In the genomic region with DNA sequence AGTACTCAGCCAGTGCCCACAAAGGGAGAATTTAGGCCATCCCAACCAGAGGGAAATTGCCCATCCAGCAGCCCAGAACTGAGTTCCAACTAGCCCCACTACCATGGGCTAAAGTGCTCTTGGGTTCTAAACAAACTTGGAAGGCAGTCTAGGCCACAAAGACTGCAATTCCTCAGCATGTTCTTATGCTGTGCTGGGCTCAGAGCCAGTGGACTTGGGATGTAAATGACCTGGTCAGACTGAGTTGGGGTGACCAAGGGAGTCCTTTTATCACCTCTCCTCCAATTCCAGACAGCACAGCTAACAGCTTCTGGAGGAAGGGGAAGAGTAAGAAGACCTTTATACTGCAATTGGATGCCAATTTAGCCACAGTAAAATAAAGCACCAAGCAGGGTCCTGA, we compare ENCODE assay signal across 18 cellular contexts.
"Had no signal": no experiment of that assay in that cellular context is flagged by ENCODE, and none has a peak within 500 bp of the region (broad histone marks: within the 10 kb centered on the region; RNA-seq: fewer than 3 reads in every experiment).

No MANE protein-coding gene starts in this region.

- H3K4me3 ChIP-seq: colonic mucosa, lower lobe of right lung, psoas muscle, SK-N-MC, stomach, testis, upper lobe of right lung had no signal

- H3K9me3 ChIP-seq: colonic mucosa, lower lobe of right lung, psoas muscle, testis, upper lobe of right lung had no signal

- H3K27me3 ChIP-seq: colonic mucosa, stomach, testis, upper lobe of right lung had no signal

- ATAC-seq: left colon, lower lobe of right lung, psoas muscle, sciatic nerve, upper lobe of right lung had no signal

- DNase-seq: activated CD4-positive, CD25-positive, alpha-beta regulatory T cell treated with anti-CD3 and anti-CD28 coated beads, Interleukin-2, amount 50 U/mL, for 72 hours; activated naive CD4-positive, alpha-beta T cell treated with Interleukin-2 at 50 U/mL for 16 hours; anterior cingulate cortex; caudate nucleus; colonic mucosa; effector CD4-positive, alpha-beta T cell; hypothalamus; left colon; lower lobe of right lung; midbrain; psoas muscle; stimulated activated CD4-positive, alpha-beta T cell treated with anti-CD3 and anti-CD28 coated beads, Interleukin-1b, Interleukin-23, amount 100 ng/mL, for 48 hours; stomach; T1000; testis; upper lobe of right lung had no signal

- H3K36me3 ChIP-seq: colonic mucosa, lower lobe of right lung, stomach, upper lobe of right lung had no signal

- H3K4me1 ChIP-seq: colonic mucosa, lower lobe of right lung, psoas muscle, stomach, testis, upper lobe of right lung had no signal

- H3K27ac ChIP-seq: colonic mucosa, lower lobe of right lung, psoas muscle, SK-N-MC, stomach, testis, upper lobe of right lung had no signal
